In genomic region chr1:224106568-224107281, GRCh38 we compare ENCODE assay signal across 8 cellular contexts. TPM values are rescaled to one million over a fixed set of nuclear protein-coding genes. Genes with fewer than 3 reads are reported as not detected.
A peak's percentile ranks its signal among the peaks of the same experiment; 100 is the strongest.
DNase-seq lines count a peak whose midpoint lies in the region; ATAC-seq and TF ChIP-seq lines count a peak whose summit lies in the region.

No MANE protein-coding gene starts in this region.

- H3K27ac ChIP-seq in mammary epithelial cell (ENCODE audit: insufficient read depth, low read depth, low read length), result no peak overlapping the region

- H3K9ac ChIP-seq in mammary epithelial cell (ENCODE audit: insufficient read depth, low read length) (no peak overlapping the region), mucosa of stomach (ENCODE audit: low read length) (peak overlapping the region; percentile 33)

- H2AFZ ChIP-seq in mammary epithelial cell (ENCODE audit: low read depth, low read length), result peak overlapping the region; percentile 96

- H3K9me3 ChIP-seq in mammary epithelial cell (replicated peaks; ENCODE audit: insufficient read depth, low read length) (no peaks in the 10 kb centered on the region), mucosa of stomach (ENCODE audit: control insufficient read depth, low read length) (no peaks in the 10 kb centered on the region)

- DNase-seq in DMS 273 (lab: John Stamatoyannopoulos, UW; ENCODE audit: unreplicated experiment) (peak; percentile 78), NOMO-1 treated with DMSO at 0.1 percent for 48 hours (lab: John Stamatoyannopoulos, UW; ENCODE audit: unreplicated experiment) (peak; percentile 59), mammary epithelial cell (peak; percentile 52), C1 segment of cervical spinal cord (lab: John Stamatoyannopoulos, UW) (no peak), NCI-H1436 treated with DMSO at 0.1 percent for 48 hours (lab: John Stamatoyannopoulos, UW) (no peak)

- H3K36me3 ChIP-seq in mammary epithelial cell (ENCODE audit: insufficient read depth, low read length) (no peaks in the 10 kb centered on the region), mucosa of stomach (ENCODE audit: control insufficient read depth, insufficient read depth, low read length) (no peaks in the 10 kb centered on the region)

- CTCF ChIA-PET in mammary epithelial cell (lab: Charles Lee; ENCODE audit: low non-redundant PET), result interaction anchor here (0.6 to 1.1 kb wide), 2 partner anchors 54 to 360 kb away, joined by 3 to 11 read pairs; no protein-coding TSS in a partner anchor

- BruUV-seq in mammary epithelial cell (replicated peaks; lab: Mats Ljungman, UMichigan), result no TSS peak

- H3K4me1 ChIP-seq in mammary epithelial cell (ENCODE audit: insufficient read depth, low read length) (peaks cover 4% of the 10 kb centered on the region), mucosa of stomach (ENCODE audit: control insufficient read depth, insufficient read depth, low read length) (peaks cover 10% of the 10 kb centered on the region)

- H3K4me3 ChIP-seq in mammary epithelial cell (replicated peaks in 1 of 3; ENCODE audit: insufficient read depth in 1 of 3, low read depth in 2 of 3, low read length in 3 of 3) (no peak overlapping the region), mucosa of stomach (ENCODE audit: low read length) (no peak overlapping the region)

- peak overlapping the region; percentile 43 for H3K4me2 ChIP-seq in mammary epithelial cell (ENCODE audit: insufficient read depth, low read depth, low read length)

- H3K27me3 ChIP-seq in mammary epithelial cell (ENCODE audit: insufficient read depth, low read length), result no peaks in the 10 kb centered on the region
- H3K27me3 ChIP-seq in mucosa of stomach (ENCODE audit: control insufficient read depth, insufficient read depth, low read length), result no peaks in the 10 kb centered on the region

- no peaks in the 10 kb centered on the region for H3K79me2 ChIP-seq in mammary epithelial cell (ENCODE audit: insufficient read depth, low read length)

- WGBS in mammary epithelial cell (ENCODE audit: low coverage, missing lambda C conversion rate), result 14% methylated on average over 5 of the region's 5 CpGs

- intact Hi-C loops in mammary epithelial cell (cut with micrococcal nuclease), result loop anchor here (1.0 to 2.0 kb wide), 3 partner anchors 56 to 408 kb away; no protein-coding TSS in a partner anchor

- in situ Hi-C loops in mammary epithelial cell (cut with MboI; ENCODE audit: low sequenced_read_pairs in 2 of 2), result no loop called here

- dilution Hi-C loops in mammary epithelial cell (cut with HindIII; ENCODE audit: low sequenced_read_pairs), result no loop called here

- ATAC-seq in GM19025 (IDR thresholded peaks at IDR 0.05; ENCODE audit: low read depth, unreplicated experiment) (peak; percentile 64), HG03460 (IDR thresholded peaks at IDR 0.05; ENCODE audit: unreplicated experiment) (peak; percentile 76)

- H4K20me1 ChIP-seq in mammary epithelial cell (ENCODE audit: insufficient read depth, low read length), result no peaks in the 10 kb centered on the region

- TF ChIP-seq CTCF in mammary epithelial cell (conservative IDR thresholded peaks at IDR 0.05 in 1 of 2, IDR thresholded peaks at IDR 0.05 in 1 of 2; ENCODE audit: extremely low read depth in 1 of 2, insufficient read depth in 1 of 2, low read depth in 1 of 2, low read length in 2 of 2), result peak; percentile 55 to 74

RNA-seq across cellular contexts. Expression of gene FBXO28, which starts 7.2 kb away (rescaled TPM):
- total RNA-seq in mammary epithelial cell, result 10 to 100 TPM; 41.0 to 49.4 TPM
- 17.3 TPM for polyA plus RNA-seq in mammary epithelial cell
- polyA minus RNA-seq in mammary epithelial cell, result 34.5 TPM

Comparison
In these comparisons a context has a peak if more than half of its experiments do, and no peak if none do; other contexts are left out.
1. DNase-seq: peak in DMS 273 (single experiment), NOMO-1 treated with DMSO at 0.1 percent for 48 hours (single experiment) and mammary epithelial cell (single experiment); none in C1 segment of cervical spinal cord (0 of 14) and NCI-H1436 treated with DMSO at 0.1 percent for 48 hours (single experiment).